ENCODE assay signal across 1 cellular context in genomic region chr3:149777414-149778214, GRCh38.
TF ChIP-seq lines count a peak whose summit lies in the region.

No MANE protein-coding gene starts in this region.

TF ChIP-seq in HEK293T, 16 proteins besides CTCF, POLR2A, EP300 and RAD21:
- TF ChIP-seq FOXA1 (IDR thresholded peaks at IDR 0.05): no peak
- TF ChIP-seq HDGF (IDR thresholded peaks at IDR 0.05; ENCODE audit: borderline replicate concordance): no peak
- TF ChIP-seq SP1 (IDR thresholded peaks at IDR 0.05): no peak
- TF ChIP-seq FOXK2 (IDR thresholded peaks at IDR 0.05): no peak
- no peak for TF ChIP-seq BHLHE40 (IDR thresholded peaks at IDR 0.05; ENCODE audit: borderline replicate concordance)
- no peak for TF ChIP-seq L3MBTL2 (conservative IDR thresholded peaks at IDR 0.05)
- TF ChIP-seq SUZ12 (IDR thresholded peaks at IDR 0.05): no peak
- no peak for TF ChIP-seq ARNT (IDR thresholded peaks at IDR 0.05)
- TF ChIP-seq TARDBP (IDR thresholded peaks at IDR 0.05): no peak
- TF ChIP-seq LEF1 (IDR thresholded peaks at IDR 0.05; ENCODE audit: borderline replicate concordance): no peak
- no peak for TF ChIP-seq CTBP1 (IDR thresholded peaks at IDR 0.05; ENCODE audit: borderline replicate concordance)
- no peak for TF ChIP-seq PKNOX1 (IDR thresholded peaks at IDR 0.05)
- TF ChIP-seq FOXM1 (IDR thresholded peaks at IDR 0.05; ENCODE audit: borderline replicate concordance): no peak
